12 cellular contexts compared by ENCODE assay signal in the genomic region with DNA sequence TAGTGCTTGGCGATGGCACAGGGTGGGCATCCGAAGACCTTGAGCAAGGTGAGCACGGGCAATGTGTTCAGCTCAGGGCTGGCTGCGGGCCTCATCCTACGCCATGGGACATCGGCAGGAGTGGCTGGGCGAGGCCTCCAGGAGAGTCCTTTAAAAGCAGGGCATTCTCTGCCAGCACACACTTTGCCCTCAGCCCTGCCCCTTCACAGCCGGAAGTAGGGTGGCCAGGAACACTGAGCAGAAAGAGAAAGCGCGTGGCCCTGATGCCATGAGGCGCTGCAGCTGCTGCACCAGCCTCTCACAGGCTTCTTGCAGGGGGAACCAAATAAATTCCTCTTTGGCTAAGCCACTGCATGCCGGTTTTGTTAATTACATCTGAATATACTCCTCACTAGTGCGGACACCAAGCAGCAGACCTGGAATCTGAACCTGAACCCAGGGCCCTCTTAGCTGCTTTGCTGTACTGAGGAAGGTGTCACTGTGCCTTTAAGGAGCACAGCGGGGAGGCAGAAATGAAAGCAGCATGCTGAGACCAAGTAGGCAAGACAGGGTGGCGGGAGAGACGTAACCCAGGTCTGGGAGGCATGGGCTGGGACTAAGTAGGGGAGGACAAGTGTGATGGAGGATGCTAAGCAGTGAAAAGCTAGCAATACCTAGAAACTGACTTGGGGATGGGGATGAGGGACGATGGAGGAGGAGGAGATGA.
DNase-seq lines count a peak whose midpoint lies in the region; ATAC-seq and TF ChIP-seq lines count a peak whose summit lies in the region.
"Had no signal": no experiment of that assay in that cellular context is flagged by ENCODE, and none has a peak within 500 bp of the region (broad histone marks: within the 10 kb centered on the region; RNA-seq: fewer than 3 reads in every experiment).

No MANE protein-coding gene starts in this region.

- H2BK15ac ChIP-seq in neuronal stem cell (ENCODE audit: low read length), result no peak overlapping the region

- DNase-seq in H7 (peak; percentile 33), NCI-H69 (lab: John Stamatoyannopoulos, UW) (peak; percentile 25), head of caudate nucleus (peak in 29 of 42 donors; percentile 37 to 81 (median 58)), neuronal stem cell (ENCODE audit: low spot score) (no peak), glutamatergic neuron (no peak)
- DNase-seq in stimulated activated CD4-positive, alpha-beta T cell treated with anti-CD3 and anti-CD28 coated beads, Interleukin-12 subunit alpha, Interleukin-12 subunit beta, amount 100 ng/mL, for 4 hours, result no peak
- DNase-seq: CD8-positive, alpha-beta memory T cell; effector CD4-positive, alpha-beta T cell; NCI-H1930; stimulated activated CD4-positive, alpha-beta T cell treated with anti-CD3 and anti-CD28 coated beads, Interleukin-4, amount 100 ng/mL, for 24 hours; stimulated activated naive CD4-positive, alpha-beta T cell treated with Interleukin-2 at 50 U/mL for 16 hours had no signal

- no peak overlapping the region for H3K9ac ChIP-seq in neuronal stem cell (ENCODE audit: low read depth, low read length, poor library complexity)

- peak overlapping the region; percentile 24 for H4K8ac ChIP-seq in neuronal stem cell (ENCODE audit: low read depth, low read length)

- ATAC-seq in GM21737 (IDR thresholded peaks at IDR 0.05; ENCODE audit: unreplicated experiment), result no peak

- H3K27ac Mint-ChIP-seq in glutamatergic neuron (ENCODE audit: unreplicated experiment), result no peak overlapping the region

- H3K9me3 ChIP-seq in neuronal stem cell (replicated peaks in 1 of 2; ENCODE audit: control insufficient read depth in 2 of 2, insufficient read depth in 1 of 2, low read depth in 1 of 2, low read length in 2 of 2), result no peaks in the 10 kb centered on the region

- WGBS in neuronal stem cell (ENCODE audit: extremely low coverage in 2 of 2, insufficient read length in 2 of 2, insufficient replicate concordance in 1 of 2), 2 donors, result no CpG with 5 or more reads among the region's 17 CpGs

- H3K4me3 ChIP-seq in H7 (ENCODE audit: insufficient read depth, low read depth, low read length), result no peak overlapping the region
- no peak overlapping the region for H3K4me3 ChIP-seq in neuronal stem cell (ENCODE audit: low read length in 2 of 2)

- peaks cover 3% of the 10 kb centered on the region for H3K4me1 Mint-ChIP-seq in glutamatergic neuron (ENCODE audit: low read depth, unreplicated experiment)

- H3K36me3 Mint-ChIP-seq in glutamatergic neuron (ENCODE audit: unreplicated experiment), result no peaks in the 10 kb centered on the region
- H3K36me3 Mint-ChIP-seq: CD8-positive, alpha-beta memory T cell had no signal

- no peak overlapping the region for H3K4me3 Mint-ChIP-seq in glutamatergic neuron (ENCODE audit: unreplicated experiment)
- H3K4me3 Mint-ChIP-seq: CD8-positive, alpha-beta memory T cell had no signal

- TF ChIP-seq CTCF in glutamatergic neuron (IDR thresholded peaks at IDR 0.05; ENCODE audit: partially characterized antibody, unreplicated experiment), result no peak

- intact Hi-C loops in head of caudate nucleus (cut with DNase I), result no loop called here

- H3K9me3 Mint-ChIP-seq in glutamatergic neuron (ENCODE audit: unreplicated experiment), result peaks cover 2% of the 10 kb centered on the region
- H3K9me3 Mint-ChIP-seq: CD8-positive, alpha-beta memory T cell had no signal

- H3K27ac ChIP-seq in neuronal stem cell (replicated peaks; ENCODE audit: low read length), result no peak overlapping the region

- H2AFZ ChIP-seq in neuronal stem cell (ENCODE audit: low read length), result no peak overlapping the region

- no peak overlapping the region for H2BK5ac ChIP-seq in neuronal stem cell (ENCODE audit: low read length)

- H2AK5ac ChIP-seq in neuronal stem cell (ENCODE audit: low read depth, low read length), result peak overlapping the region; percentile 20

- H3K4me2 ChIP-seq in neuronal stem cell (ENCODE audit: insufficient read depth, low read length, poor library complexity, severe bottlenecking), result no peak overlapping the region

- no peak overlapping the region for H4K91ac ChIP-seq in neuronal stem cell (ENCODE audit: low read depth, low read length, poor library complexity)

- no peak overlapping the region for H3K14ac ChIP-seq in neuronal stem cell (ENCODE audit: low read length)

- peak overlapping the region; percentile 84 for H3K18ac ChIP-seq in neuronal stem cell (ENCODE audit: low read length)

- H3K4ac ChIP-seq in neuronal stem cell (ENCODE audit: low read length), result no peak overlapping the region

- no peak overlapping the region for H2BK120ac ChIP-seq in neuronal stem cell (ENCODE audit: low read depth, low read length)

- no peaks in the 10 kb centered on the region for H3K79me1 ChIP-seq in neuronal stem cell (ENCODE audit: low read depth, low read length)

- peak overlapping the region; percentile 78 for H2BK12ac ChIP-seq in neuronal stem cell (ENCODE audit: low read length)

- H3K27me3 Mint-ChIP-seq in glutamatergic neuron (ENCODE audit: unreplicated experiment), result no peaks in the 10 kb centered on the region

- H3K36me3 ChIP-seq in H7 (replicated peaks; ENCODE audit: control insufficient read depth, insufficient read depth, low read length) (no peaks in the 10 kb centered on the region), neuronal stem cell (replicated peaks in 1 of 2; ENCODE audit: control insufficient read depth in 2 of 2, insufficient read depth in 2 of 2, low read length in 2 of 2) (peaks cover 0 to 10% of the 10 kb centered on the region in 2 donors)

- H3K4me1 ChIP-seq in neuronal stem cell (ENCODE audit: control insufficient read depth in 2 of 2, insufficient read depth in 1 of 2, low read depth in 1 of 2, low read length in 2 of 2), result peaks cover 0 to 18% of the 10 kb centered on the region in 2 donors

- no peaks in the 10 kb centered on the region for H3K27me3 ChIP-seq in H7 (ENCODE audit: control insufficient read depth, insufficient read depth, low read length)
- no peaks in the 10 kb centered on the region for H3K27me3 ChIP-seq in neuronal stem cell (ENCODE audit: control insufficient read depth in 3 of 3, insufficient read depth in 3 of 3, low read depth in 1 of 3, low read length in 3 of 3)

- H3K23ac ChIP-seq in neuronal stem cell (ENCODE audit: low read depth, low read length, poor library complexity), result no peak overlapping the region

Comparison
In these comparisons a context has a peak if more than half of its experiments do, and no peak if none do; other contexts are left out.
1. DNase-seq: peak in H7 (single experiment), NCI-H69 (single experiment) and head of caudate nucleus (29 of 42); none in neuronal stem cell (single experiment), glutamatergic neuron (single experiment) and stimulated activated CD4-positive, alpha-beta T cell treated with anti-CD3 and anti-CD28 coated beads, Interleukin-12 subunit alpha, Interleukin-12 subunit beta, amount 100 ng/mL, for 4 hours (single experiment).